ENCODE assay signal across 8 cellular contexts in the genomic region with DNA sequence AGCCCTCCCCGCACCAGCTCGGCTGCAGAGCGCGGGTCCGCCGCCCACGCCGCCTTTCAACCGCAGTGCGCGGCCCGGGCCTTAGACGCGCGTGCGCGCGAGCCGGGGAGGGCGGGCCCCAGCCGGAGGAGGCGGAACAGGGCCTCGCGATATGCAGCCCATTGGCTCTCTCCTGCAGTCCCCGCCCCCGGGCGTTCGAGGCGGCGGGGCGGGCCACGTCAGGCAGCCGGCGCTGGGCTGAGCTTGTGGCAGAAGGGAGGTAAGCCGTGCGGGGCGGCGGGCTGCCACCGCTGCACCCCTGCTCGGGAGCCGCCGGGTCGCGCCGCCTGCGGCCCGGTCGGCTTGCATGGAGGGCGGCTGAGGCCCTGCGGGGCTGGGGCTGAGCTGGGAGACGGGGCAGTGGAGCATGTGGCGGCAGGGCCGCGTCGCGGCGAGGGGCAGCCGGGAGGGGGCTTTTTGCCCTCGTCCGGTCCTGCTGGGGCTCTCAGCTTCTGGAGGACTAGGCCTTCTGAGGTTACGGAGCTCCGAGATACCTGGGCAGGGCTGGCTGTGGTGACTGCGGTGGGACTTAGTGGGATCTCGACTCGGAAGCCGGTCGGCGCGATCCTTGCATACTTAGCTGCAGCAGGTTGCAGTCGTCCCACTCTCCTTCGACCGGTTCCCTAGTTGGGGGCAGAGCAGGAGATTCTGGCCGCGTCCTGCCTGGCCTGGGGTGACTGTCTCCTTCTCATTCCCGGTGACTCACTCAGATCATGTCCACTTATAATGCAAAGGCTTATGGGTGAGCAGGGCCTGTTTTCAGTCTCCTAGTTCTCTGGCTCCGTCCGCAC. TPM values are rescaled to one million over a fixed set of nuclear protein-coding genes. Genes with fewer than 3 reads are reported as not detected.
DNase-seq lines count a peak whose midpoint lies in the region; ATAC-seq lines count a peak whose summit lies in the region.

A gene with protein sequence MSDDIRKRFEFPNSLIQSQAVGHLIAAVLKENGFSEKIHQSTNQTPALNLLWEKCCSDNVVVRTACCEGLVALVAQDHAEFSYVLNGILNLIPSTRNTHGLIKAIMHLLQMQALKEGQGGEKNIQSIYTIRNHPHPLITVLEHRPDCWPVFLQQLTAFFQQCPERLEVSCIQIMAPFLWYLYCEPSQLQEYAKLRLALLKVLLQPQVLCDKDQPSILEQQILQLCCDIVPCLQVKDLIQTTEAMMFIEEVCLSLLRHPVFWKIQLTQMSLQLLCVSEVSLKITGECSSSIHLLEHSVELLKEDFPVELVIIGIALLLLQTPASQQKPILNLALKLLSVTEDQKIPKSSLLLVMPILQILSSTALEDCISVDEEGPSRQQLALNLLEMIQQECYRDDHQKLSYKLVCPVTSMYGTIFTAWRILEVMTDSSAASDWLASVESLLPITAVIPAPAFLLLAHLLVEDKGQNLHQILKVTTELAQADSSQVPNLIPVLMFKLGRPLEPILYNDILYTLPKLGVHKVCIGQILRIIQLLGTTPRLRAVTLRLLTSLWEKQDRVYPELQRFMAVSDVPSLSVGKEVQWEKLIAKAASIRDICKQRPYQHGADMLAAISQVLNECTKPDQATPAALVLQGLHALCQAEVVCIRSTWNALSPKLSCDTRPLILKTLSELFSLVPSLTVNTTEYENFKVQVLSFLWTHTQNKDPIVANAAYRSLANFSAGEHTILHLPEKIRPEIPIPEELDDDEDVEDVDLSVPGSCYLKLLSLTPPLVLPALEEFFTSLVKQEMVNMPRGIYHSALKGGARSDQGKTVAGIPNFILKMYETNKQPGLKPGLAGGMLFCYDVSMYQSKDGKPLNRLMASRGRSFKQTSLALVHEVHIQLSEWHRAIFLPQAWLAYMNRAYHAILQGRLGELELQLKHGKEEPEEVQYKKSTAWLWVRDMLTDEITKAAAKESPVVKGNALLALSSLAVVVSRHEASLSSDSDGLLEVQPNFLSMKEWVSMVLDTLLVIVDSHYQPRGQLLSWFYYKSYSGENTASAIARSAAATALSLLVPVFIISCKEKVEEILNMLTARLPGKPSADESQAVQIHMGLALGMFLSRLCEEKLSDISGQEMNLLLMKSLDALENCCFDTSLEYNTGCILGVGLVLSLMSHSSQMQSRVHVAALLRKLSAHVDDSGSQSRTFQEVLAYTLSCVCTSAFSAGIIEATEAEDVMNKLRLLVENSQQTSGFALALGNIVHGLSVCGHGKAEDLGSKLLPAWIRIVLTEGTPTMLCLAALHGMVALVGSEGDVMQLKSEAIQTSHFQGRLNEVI (N-terminal part only) (plus strand): TSS at position 225 of the 830 bp plus-strand sequence. CDS start 31,095 bp downstream, outside the sequence.

- no peaks in the 10 kb centered on the region for H3K27me3 Mint-ChIP-seq in IgD-negative memory B cell
- H3K27me3 Mint-ChIP-seq in activated T-helper 1 cell treated with anti-CD3 and anti-CD28 coated beads, Interleukin-12 subunit alpha, Interleukin-12 subunit beta, Interleukin-2, Interleukin-4 antibody, amounts not matched to agents 30 ng/mL and 10 ng/mL and 1 ng/mL, durations not matched to agents 14 hours and 24 hours and 36 hours (ENCODE audit: insufficient read depth) = no peaks in the 10 kb centered on the region
- no peaks in the 10 kb centered on the region for H3K27me3 Mint-ChIP-seq in naive thymus-derived CD4-positive, alpha-beta T cell
- H3K27me3 Mint-ChIP-seq in stimulated activated naive B cell treated with anti-CD40 and anti-IgM and Interleukin-4, amounts not matched to agents 10 μg/mL and 1 μg/mL and 100 μg/mL, for 72 hours = no peaks in the 10 kb centered on the region

- H3K9me3 Mint-ChIP-seq in IgD-negative memory B cell = no peaks in the 10 kb centered on the region
- no peaks in the 10 kb centered on the region for H3K9me3 Mint-ChIP-seq in activated T-helper 1 cell treated with anti-CD3 and anti-CD28 coated beads, Interleukin-12 subunit alpha, Interleukin-12 subunit beta, Interleukin-2, Interleukin-4 antibody, amounts not matched to agents 30 ng/mL and 10 ng/mL and 1 ng/mL, durations not matched to agents 14 hours and 24 hours and 36 hours
- no peaks in the 10 kb centered on the region for H3K9me3 Mint-ChIP-seq in naive thymus-derived CD4-positive, alpha-beta T cell
- no peaks in the 10 kb centered on the region for H3K9me3 Mint-ChIP-seq in stimulated activated naive B cell treated with anti-CD40 and anti-IgM and Interleukin-4, amounts not matched to agents 10 μg/mL and 1 μg/mL and 100 μg/mL, for 72 hours

- intact Hi-C loops in activated T-helper 1 cell treated with anti-CD3 and anti-CD28 coated beads, Interleukin-12 subunit alpha, Interleukin-12 subunit beta, Interleukin-2, Interleukin-4 antibody, amounts not matched to agents 30 ng/mL and 10 ng/mL and 1 ng/mL, durations not matched to agents 14 hours and 24 hours and 36 hours (cut with micrococcal nuclease) = loop anchor here (1.0 to 10.0 kb wide), 8 partner anchors 42 to 1451 kb away; a partner anchor contains a TSS
- intact Hi-C loops in naive thymus-derived CD4-positive, alpha-beta T cell (cut with micrococcal nuclease) = loop anchor here (1.0 to 5.0 kb wide), 16 partner anchors 26 to 1581 kb away; a partner anchor contains a TSS

- H3K27me3 ChIP-seq in naive thymus-derived CD4-positive, alpha-beta T cell (ENCODE audit: control insufficient read depth in 2 of 2, insufficient read depth in 2 of 2, low read length in 2 of 2) = no peaks in the 10 kb centered on the region

- POLR2A ChIA-PET in naive thymus-derived CD4-positive, alpha-beta T cell (lab: Charles Lee) = interaction anchor here (0.6 to 2.8 kb wide), 20 partner anchors 10 to 493 kb away, joined by 3 to 31 read pairs (median 3); a partner anchor contains a TSS

- no peaks in the 10 kb centered on the region for H3K36me3 ChIP-seq in naive thymus-derived CD4-positive, alpha-beta T cell (ENCODE audit: control insufficient read depth in 2 of 3, insufficient read depth in 3 of 3, low read length in 3 of 3)

- H3K4me1 Mint-ChIP-seq in IgD-negative memory B cell = peaks cover 14 to 17% (median 14%) of the 10 kb centered on the region in 3 donors
- peaks cover 33% of the 10 kb centered on the region for H3K4me1 Mint-ChIP-seq in activated T-helper 1 cell treated with anti-CD3 and anti-CD28 coated beads, Interleukin-12 subunit alpha, Interleukin-12 subunit beta, Interleukin-2, Interleukin-4 antibody, amounts not matched to agents 30 ng/mL and 10 ng/mL and 1 ng/mL, durations not matched to agents 14 hours and 24 hours and 36 hours (ENCODE audit: low read depth)
- H3K4me1 Mint-ChIP-seq in naive thymus-derived CD4-positive, alpha-beta T cell = peaks cover 11 to 29% (median 24%) of the 10 kb centered on the region in 7 donors
- H3K4me1 Mint-ChIP-seq in stimulated activated naive B cell treated with anti-CD40 and anti-IgM and Interleukin-4, amounts not matched to agents 10 μg/mL and 1 μg/mL and 100 μg/mL, for 72 hours = peaks cover 8 to 16% of the 10 kb centered on the region in 2 donors

- DNase-seq in DMS114 treated with DMSO at 0.1 percent for 48 hours (lab: John Stamatoyannopoulos, UW; ENCODE audit: unreplicated experiment) (peak; percentile 79), fibroblast of gingiva (ENCODE audit: low read depth) (peak; percentile 93)
- peak; percentile 96 for DNase-seq in activated T-helper 1 cell treated with anti-CD3 and anti-CD28 coated beads, Interleukin-12 subunit alpha, Interleukin-12 subunit beta, Interleukin-2, Interleukin-4 antibody, amounts not matched to agents 30 ng/mL and 10 ng/mL and 1 ng/mL, durations not matched to agents 14 hours and 24 hours and 36 hours (ENCODE audit: low spot score)
- DNase-seq in naive thymus-derived CD4-positive, alpha-beta T cell = peak; percentile 94 to 99 (median 96)
- DNase-seq in stimulated activated naive B cell treated with anti-CD40 and anti-IgM and Interleukin-4, amounts not matched to agents 10 μg/mL and 1 μg/mL and 100 μg/mL, for 72 hours = peak; percentile 95

- H3K4me3 Mint-ChIP-seq in IgD-negative memory B cell = peak within 1 kb of the TSS; percentile 86 to 95 (median 92)
- H3K4me3 Mint-ChIP-seq in activated T-helper 1 cell treated with anti-CD3 and anti-CD28 coated beads, Interleukin-12 subunit alpha, Interleukin-12 subunit beta, Interleukin-2, Interleukin-4 antibody, amounts not matched to agents 30 ng/mL and 10 ng/mL and 1 ng/mL, durations not matched to agents 14 hours and 24 hours and 36 hours = peak within 1 kb of the TSS; percentile 89
- peak within 1 kb of the TSS; percentile 89 to 98 (median 96) for H3K4me3 Mint-ChIP-seq in naive thymus-derived CD4-positive, alpha-beta T cell
- H3K4me3 Mint-ChIP-seq in stimulated activated naive B cell treated with anti-CD40 and anti-IgM and Interleukin-4, amounts not matched to agents 10 μg/mL and 1 μg/mL and 100 μg/mL, for 72 hours = peak within 1 kb of the TSS; percentile 90 to 91

- CTCF ChIA-PET in naive thymus-derived CD4-positive, alpha-beta T cell (lab: Charles Lee) = interaction anchor here (0.7 to 1.4 kb wide), 7 partner anchors 14 to 663 kb away, joined by 3 to 5 read pairs (median 3); a partner anchor contains a TSS

- peak; percentile 97 for ATAC-seq in GM21529 (IDR thresholded peaks at IDR 0.05; ENCODE audit: unreplicated experiment)
- peak; percentile 99 for ATAC-seq in naive thymus-derived CD4-positive, alpha-beta T cell
- peak; percentile 99 for ATAC-seq in stimulated activated naive B cell treated with anti-CD40 and anti-IgM and Interleukin-4, amounts not matched to agents 10 μg/mL and 1 μg/mL and 100 μg/mL, for 72 hours (replicated peaks)

- peak within 1 kb of the TSS; percentile 81 for H3K27ac ChIP-seq in naive thymus-derived CD4-positive, alpha-beta T cell (ENCODE audit: low read depth, low read length)

- peaks cover 1% of the 10 kb centered on the region for H3K36me3 Mint-ChIP-seq in IgD-negative memory B cell
- no peaks in the 10 kb centered on the region for H3K36me3 Mint-ChIP-seq in activated T-helper 1 cell treated with anti-CD3 and anti-CD28 coated beads, Interleukin-12 subunit alpha, Interleukin-12 subunit beta, Interleukin-2, Interleukin-4 antibody, amounts not matched to agents 30 ng/mL and 10 ng/mL and 1 ng/mL, durations not matched to agents 14 hours and 24 hours and 36 hours (ENCODE audit: low read depth)
- H3K36me3 Mint-ChIP-seq in naive thymus-derived CD4-positive, alpha-beta T cell = peaks cover 0 to 3% (median 0%) of the 10 kb centered on the region in 5 donors
- H3K36me3 Mint-ChIP-seq in stimulated activated naive B cell treated with anti-CD40 and anti-IgM and Interleukin-4, amounts not matched to agents 10 μg/mL and 1 μg/mL and 100 μg/mL, for 72 hours = no peaks in the 10 kb centered on the region

- peak within 1 kb of the TSS; percentile 28 to 65 (median 59) for H3K27ac Mint-ChIP-seq in IgD-negative memory B cell
- peak within 1 kb of the TSS; percentile 79 for H3K27ac Mint-ChIP-seq in activated T-helper 1 cell treated with anti-CD3 and anti-CD28 coated beads, Interleukin-12 subunit alpha, Interleukin-12 subunit beta, Interleukin-2, Interleukin-4 antibody, amounts not matched to agents 30 ng/mL and 10 ng/mL and 1 ng/mL, durations not matched to agents 14 hours and 24 hours and 36 hours
- H3K27ac Mint-ChIP-seq in naive thymus-derived CD4-positive, alpha-beta T cell = peak within 1 kb of the TSS; percentile 78 to 96 (median 92)
- H3K27ac Mint-ChIP-seq in stimulated activated naive B cell treated with anti-CD40 and anti-IgM and Interleukin-4, amounts not matched to agents 10 μg/mL and 1 μg/mL and 100 μg/mL, for 72 hours = peak within 1 kb of the TSS; percentile 74

- H3K9me3 ChIP-seq in naive thymus-derived CD4-positive, alpha-beta T cell (ENCODE audit: control insufficient read depth in 2 of 3, low read length in 3 of 3) = no peaks in the 10 kb centered on the region

- peaks cover 0 to 6% of the 10 kb centered on the region in 2 donors for H3K4me1 ChIP-seq in naive thymus-derived CD4-positive, alpha-beta T cell (ENCODE audit: control insufficient read depth in 2 of 2, insufficient read depth in 2 of 2, low read length in 2 of 2)

- peak within 1 kb of the TSS; percentile 95 for H3K4me3 ChIP-seq in naive thymus-derived CD4-positive, alpha-beta T cell (ENCODE audit: low read length)

RNA-seq across cellular contexts. Expression of the gene that starts here (rescaled TPM):
- 5.3 TPM for polyA plus RNA-seq in IgD-negative memory B cell
- polyA plus RNA-seq in PFSK-1 (2012; ENCODE audit: insufficient read length, low read depth) = 14.3 TPM
- total RNA-seq in activated T-helper 1 cell treated with anti-CD3 and anti-CD28 coated beads, Interleukin-12 subunit alpha, Interleukin-12 subunit beta, Interleukin-2, Interleukin-4 antibody, amounts not matched to agents 30 ng/mL and 10 ng/mL and 1 ng/mL, durations not matched to agents 14 hours and 24 hours and 36 hours = 31.2 and 33.7 TPM in 2 replicates
- total RNA-seq in naive thymus-derived CD4-positive, alpha-beta T cell = 10 to 100 TPM; 12.8 to 33.7 (median 22.3) TPM
- polyA plus RNA-seq in naive thymus-derived CD4-positive, alpha-beta T cell = 10 to 100 TPM; 13.1 to 18.3 TPM

Comparison
In these comparisons a context has a peak if more than half of its experiments do, and no peak if none do; other contexts are left out.
1. Peak in every context shown above with its lines: DNase-seq, ATAC-seq, H3K4me3 ChIP-seq and H3K27ac ChIP-seq.